In the genomic region with DNA sequence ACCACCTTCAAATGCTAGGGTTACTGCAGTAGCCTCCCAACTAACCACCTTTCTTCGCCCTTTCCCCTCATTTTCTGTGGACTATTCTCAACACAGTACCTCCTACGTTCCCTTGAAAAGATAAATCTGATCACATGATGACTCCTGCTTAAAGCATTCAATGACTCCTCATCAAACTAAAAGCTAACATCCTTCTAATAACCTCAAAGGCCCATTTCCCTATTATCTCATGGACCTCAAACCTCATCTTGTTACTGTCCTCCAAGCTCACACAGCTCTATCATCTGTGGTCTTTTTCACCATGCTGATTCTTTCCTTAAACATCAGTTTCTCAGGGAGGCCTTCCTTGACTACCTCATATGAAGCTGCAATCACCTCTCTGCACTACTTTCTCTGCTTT, we compare ENCODE assay signal across 30 cellular contexts. TPM values are rescaled to one million over a fixed set of nuclear protein-coding genes. Genes with fewer than 3 reads are reported as not detected.
"Had no signal": no experiment of that assay in that cellular context is flagged by ENCODE, and none has a peak within 500 bp of the region (broad histone marks: within the 10 kb centered on the region; RNA-seq: fewer than 3 reads in every experiment).

No MANE protein-coding gene starts in this region.

- H3K4me3 ChIP-seq: left ventricle myocardium inferior, mucosa of descending colon, ovary, tibial nerve had no signal

- ATAC-seq: esophagus mucosa, foreskin keratinocyte, mucosa of descending colon, sciatic nerve, T-cell had no signal

- H3K9me3 ChIP-seq: left ventricle myocardium inferior, mucosa of descending colon, neutrophil, ovary, tibial nerve had no signal

- H3K4me1 ChIP-seq: foreskin keratinocyte had no signal

- H3K27ac ChIP-seq: foreskin keratinocyte, left ventricle myocardium inferior, neutrophil, ovary, tibial nerve, WERI-Rb-1 had no signal

- H3K27me3 ChIP-seq: neutrophil, ovary, tibial nerve had no signal

- DNase-seq: activated CD4-positive, alpha-beta memory T cell treated with anti-CD3 and anti-CD28 coated beads for 36 hours; activated CD4-positive, alpha-beta T cell treated with anti-CD3 and anti-CD28 coated beads, Interleukin-2, amount 10 ng/mL, durations not matched to agents 24 days and 14 days; activated CD4-positive, CD25-positive, alpha-beta regulatory T cell treated with anti-CD3 and anti-CD28 coated beads, Interleukin-2, amount 50 U/mL, for 72 hours; activated CD8-positive, alpha-beta memory T cell treated with anti-CD3 and anti-CD28 coated beads, Interleukin-2, amount 50 U/mL, for 4 hours; activated effector memory CD4-positive, alpha-beta T cell treated with anti-CD3 and anti-CD28 coated beads, Interleukin-2, amount 50 U/mL, for 16 hours; activated naive CD4-positive, alpha-beta T cell treated with anti-CD3 and anti-CD28 coated beads, Interleukin-2, amount 10 ng/mL, durations not matched to agents 7 days and 5 days; activated naive CD8-positive, alpha-beta T cell treated with anti-CD3 and anti-CD28 coated beads, Interleukin-2, amount 10 ng/mL, durations not matched to agents 7 days and 5 days; activated T-cell treated with anti-CD3 and anti-CD28 coated beads, Interleukin-2, amount 50 U/mL, for 1 hour; amniotic stem cell; central memory CD4-positive, alpha-beta T cell; endodermal cell; foreskin keratinocyte; glutamatergic neuron; left ventricle myocardium inferior; mucosa of descending colon; ovary; retina; stimulated activated CD4-positive, alpha-beta T cell treated with anti-CD3 and anti-CD28 coated beads, Interleukin-15, amount 100 ng/mL, for 24 hours; stimulated activated CD4-positive, alpha-beta T cell treated with anti-CD3 and anti-CD28 coated beads, Interleukin-2, amount 100 ng/mL, for 24 hours; stimulated activated naive CD4-positive, alpha-beta T cell; T-cell; WERI-Rb-1 had no signal

- H3K36me3 ChIP-seq: left ventricle myocardium inferior, neutrophil, ovary, tibial nerve, WERI-Rb-1 had no signal

RNA-seq across cellular contexts. Expression of a gene that starts 29.6 kb away (rescaled TPM):
- total RNA-seq: activated CD4-positive, alpha-beta memory T cell treated with anti-CD3 and anti-CD28 coated beads for 36 hours; activated CD4-positive, alpha-beta T cell treated with anti-CD3 and anti-CD28 coated beads, Interleukin-2, amount 10 ng/mL, durations not matched to agents 24 days and 14 days; activated CD8-positive, alpha-beta memory T cell treated with anti-CD3 and anti-CD28 coated beads for 36 hours; activated naive CD8-positive, alpha-beta T cell treated with anti-CD3 and anti-CD28 coated beads, Interleukin-2, amount 10 ng/mL, durations not matched to agents 7 days and 5 days; activated T-helper 1 cell treated with anti-CD3 and anti-CD28 coated beads, Interleukin-12 subunit alpha, Interleukin-12 subunit beta, Interleukin-2, Interleukin-4 antibody, amounts not matched to agents 30 ng/mL and 10 ng/mL and 1 ng/mL, durations not matched to agents 14 hours and 24 hours and 36 hours; esophagus mucosa; foreskin keratinocyte; lung microvascular endothelial cell; mesenteric fat pad; mucosa of descending colon; T-cell; tibial nerve had no signal
- polyA plus RNA-seq: foreskin keratinocyte had no signal
